In genomic region chr19:17309198-17309961, GRCh38 we compare ENCODE assay signal across 8 cellular contexts. TPM values are rescaled to one million over a fixed set of nuclear protein-coding genes. Genes with fewer than 3 reads are reported as not detected.
DNase-seq lines count a peak whose midpoint lies in the region; ATAC-seq, FAIRE-seq and TF ChIP-seq lines count a peak whose summit lies in the region.

TSS of gene DDA1 (plus strand) at chr19:17309563. CDS start at chr19:17309655, 92 bp downstream.

- no peak for TF ChIP-seq RAD21 in Ishikawa (IDR thresholded peaks at IDR 0.05; ENCODE audit: low read depth)

- TF ChIP-seq EP300 in Ishikawa (IDR thresholded peaks at IDR 0.05; ENCODE audit: borderline replicate concordance) = no peak

- H4K20me1 ChIP-seq in PC-3 (ENCODE audit: low read length) = no peaks in the 10 kb centered on the region

- POLR2A ChIA-PET in PC-3 (lab: Charles Lee; ENCODE audit: unreplicated experiment) = interaction anchor here (0.5 to 1.4 kb wide), 5 partner anchors 8 to 1013 kb away, joined by 3 to 13 read pairs (median 7); partner anchors contain the start of gene LSM4

- H3K27me3 ChIP-seq in PC-3 (ENCODE audit: low read length) = no peaks in the 10 kb centered on the region

- DNase-seq in D721Med (ENCODE audit: insufficient read length, low spot score) (peak; percentile 99), PC-3 (peak; percentile 100), activated T-cell treated with anti-CD3 and anti-CD28 coated beads for 48 hours (ENCODE audit: low read depth) (peak; percentile 96), epithelial cell of prostate (ENCODE audit: low read depth, low spot score) (peak; percentile 100), mucosa of descending colon (peak; percentile 97 to 99 (median 99))
- peak; percentile 99 for DNase-seq in stimulated activated CD8-positive, alpha-beta memory T cell treated with anti-CD3 and anti-CD28 coated beads, Interleukin-4, amount 100 ng/mL, for 24 hours (ENCODE audit: low read depth)

- H3F3A ChIP-seq in PC-3 (ENCODE audit: low read length, unreplicated experiment) = no peaks in the 10 kb centered on the region

- peak; percentile 61 for ATAC-seq in GM21529 (IDR thresholded peaks at IDR 0.05; ENCODE audit: unreplicated experiment)
- ATAC-seq in PC-3 = peak; percentile 75
- ATAC-seq in mucosa of descending colon = peak; percentile 82

- H3K9me3 ChIP-seq in PC-3 (ENCODE audit: low read length) (no peaks in the 10 kb centered on the region), mucosa of descending colon (no peaks in the 10 kb centered on the region)

- H3K4me3 ChIP-seq in PC-3 (ENCODE audit: low read length) (peak within 1 kb of the TSS; percentile 94), mucosa of descending colon (peak within 1 kb of the TSS; percentile 54)

- no peak for TF ChIP-seq CTCF in D721Med (IDR thresholded peaks at IDR 0.05; ENCODE audit: insufficient read depth, missing control alignments)
- no peak for TF ChIP-seq CTCF in PC-3 (conservative IDR thresholded peaks at IDR 0.05; ENCODE audit: low read depth, low read length)
- TF ChIP-seq CTCF in mucosa of descending colon (IDR thresholded peaks at IDR 0.05) = no peak

- peak within 1 kb of the TSS; percentile 92 for H3K9ac ChIP-seq in PC-3 (ENCODE audit: low read length)

- intact Hi-C loops in PC-3 (cut with micrococcal nuclease) (loop anchor here (1.0 to 2.0 kb wide), 2 partner anchors 25 to 43 kb away; partner anchors contain the start of genes ANO8 and BABAM1), mucosa of descending colon (cut with DNase I, micrococcal nuclease) (no loop called here)

- H2AFZ ChIP-seq in PC-3 (ENCODE audit: low read length) = peak within 1 kb of the TSS; percentile 56

- CTCF ChIA-PET in PC-3 (lab: Charles Lee) = interaction anchor here (1.0 kb wide), 2 partner anchors 8 to 27 kb away, joined by 3 to 4 read pairs; no protein-coding TSS in a partner anchor

- H3K36me3 ChIP-seq in PC-3 (ENCODE audit: low read depth, low read length) (peaks cover 8% of the 10 kb centered on the region; the same call in 1 of the 2 replicates), mucosa of descending colon (ENCODE audit: low read depth) (no peaks in the 10 kb centered on the region)

- peak within 1 kb of the TSS; percentile 60 for H3K27ac ChIP-seq in PC-3 (ENCODE audit: low read length)
- H3K27ac ChIP-seq in epithelial cell of prostate = peak within 1 kb of the TSS; percentile 73

- BruUV-seq in PC-3 (replicated peaks; lab: Mats Ljungman, UMichigan) = TSS peak; percentile 57

- no peaks in the 10 kb centered on the region for H3K9me2 ChIP-seq in PC-3 (replicated peaks; ENCODE audit: low read length)

- H3K4me1 ChIP-seq in PC-3 (ENCODE audit: insufficient read depth, low read length) (peaks cover 35% of the 10 kb centered on the region), mucosa of descending colon (ENCODE audit: low read depth) (peaks cover 37% of the 10 kb centered on the region)

- peaks cover 69% of the 10 kb centered on the region for H3K79me2 ChIP-seq in PC-3 (ENCODE audit: low read length)

- peak within 1 kb of the TSS; percentile 87 for H3K4me2 ChIP-seq in PC-3 (ENCODE audit: low read length)

- FAIRE-seq in D721Med (lab: Jason Lieb, UNC) = peak; percentile 55

TF ChIP-seq in Ishikawa, 13 proteins besides CTCF, POLR2A, EP300 and RAD21:
- TF ChIP-seq TAF1 (IDR thresholded peaks at IDR 0.05; ENCODE audit: low read depth) (peak; percentile 82), CREB1 (IDR thresholded peaks at IDR 0.05; ENCODE audit: low read depth) (no peak), TCF12 (IDR thresholded peaks at IDR 0.05; ENCODE audit: low read depth) (peak; percentile 9), YY1 (IDR thresholded peaks at IDR 0.05; ENCODE audit: low read depth) (peak; percentile 74), EGR1 (IDR thresholded peaks at IDR 0.05) (no peak)

RNA-seq across cellular contexts. Expression of gene DDA1, which starts in this region (rescaled TPM):
- 85.0 and 87.9 TPM in 2 replicates for total RNA-seq in PC-3 (2014; rRNA removed)
- total RNA-seq in mucosa of descending colon = 10 to 100 TPM; 38.3 to 51.4 (median 48.3) TPM

Comparison
In these comparisons a context has a peak if more than half of its experiments do, and no peak if none do; other contexts are left out.
1. Peak in every context shown above with its lines: DNase-seq, ATAC-seq, H3K4me3 ChIP-seq and H3K27ac ChIP-seq.